In the genomic region with DNA sequence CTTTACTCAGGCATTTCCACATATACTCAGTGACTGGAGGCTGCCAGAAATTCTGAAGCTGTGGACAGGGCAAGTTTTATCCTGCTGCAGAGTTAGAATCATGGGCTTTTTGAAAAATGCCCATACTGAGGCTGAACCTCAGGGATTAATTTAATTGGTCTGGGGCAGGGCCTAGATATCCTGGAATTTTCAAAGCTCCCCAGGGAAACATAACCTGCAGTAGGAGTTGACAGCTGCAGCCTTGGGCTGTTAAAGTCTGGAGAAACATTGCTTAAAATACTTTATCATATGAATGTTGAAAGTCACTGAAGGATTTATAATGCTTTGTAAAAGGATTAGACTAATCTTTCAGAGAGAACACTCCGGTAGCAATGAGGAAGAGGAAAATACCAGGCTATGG, we compare ENCODE assay signal across 18 cellular contexts.
"Had no signal": no experiment of that assay in that cellular context is flagged by ENCODE, and none has a peak within 500 bp of the region (broad histone marks: within the 10 kb centered on the region; RNA-seq: fewer than 3 reads in every experiment).

No MANE protein-coding gene starts in this region.

- H3K4me3 ChIP-seq: dorsolateral prefrontal cortex, gastrocnemius medialis, left lung, neural progenitor cell, right lobe of liver, spleen, thyroid gland had no signal

- DNase-seq: activated CD4-positive, alpha-beta T cell treated with anti-CD3 and anti-CD28 coated beads, Interleukin-2, amount 10 ng/mL, durations not matched to agents 24 days and 14 days; activated CD8-positive, alpha-beta T cell treated with anti-CD3 and anti-CD28 coated beads for 36 hours; activated naive CD4-positive, alpha-beta T cell treated with anti-CD3 and anti-CD28 coated beads for 36 hours; activated T-cell treated with anti-CD3 and anti-CD28 coated beads, Interleukin-2, amount 50 U/mL, for 4 hours; anterior cingulate cortex; caudate nucleus; dorsolateral prefrontal cortex; gastrocnemius medialis; head of caudate nucleus; left lung; naive thymus-derived CD4-positive, alpha-beta T cell; right lobe of liver; spleen; stimulated activated naive CD4-positive, alpha-beta T cell; T-cell; T1000; thyroid gland had no signal
